ENCODE assay signal across 35 cellular contexts in genomic region chr15:53791616-53792015, GRCh38. TPM values are rescaled to one million over a fixed set of nuclear protein-coding genes. Genes with fewer than 3 reads are reported as not detected.
"Had no signal": no experiment of that assay in that cellular context is flagged by ENCODE, and none has a peak within 500 bp of the region (broad histone marks: within the 10 kb centered on the region; RNA-seq: fewer than 3 reads in every experiment).

No MANE protein-coding gene starts in this region.

- H3K9me3 ChIP-seq: gastroesophageal sphincter, left lung, lower lobe of right lung, ovary, sigmoid colon, stomach, tibial artery, upper lobe of right lung had no signal

- H3K4me1 ChIP-seq: gastroesophageal sphincter, left lung, lower lobe of right lung, sigmoid colon, stomach, tibial artery, upper lobe of right lung had no signal

- ATAC-seq: activated T-cell treated with anti-CD3 and anti-CD28 coated beads, Interleukin-2, amount 50 U/mL, for 4 hours; activated T-helper 17 cell treated with anti-CD3 and anti-CD28 coated beads, Interleukin-2, amount 50 U/mL, for 72 hours; effector memory CD8-positive, alpha-beta T cell; gastroesophageal sphincter; left lung; lower lobe of right lung; stimulated activated naive B cell treated with anti-CD40 and anti-IgM and Interleukin-4, amounts not matched to agents 10 μg/mL and 1 μg/mL and 100 μg/mL, for 72 hours; upper lobe of right lung had no signal

- H3K27me3 ChIP-seq: brain microvascular endothelial cell, left lung, ovary, sigmoid colon, stomach, tibial artery, upper lobe of right lung had no signal

- H3K4me3 ChIP-seq: gastroesophageal sphincter, left lung, lower lobe of right lung, ovary, sigmoid colon, smooth muscle cell, stomach, tibial artery, upper lobe of right lung had no signal

- H3K36me3 ChIP-seq: brain microvascular endothelial cell, gastroesophageal sphincter, left lung, lower lobe of right lung, ovary, sigmoid colon, stomach, tibial artery, upper lobe of right lung, WERI-Rb-1 had no signal

- FAIRE-seq: astrocyte, keratinocyte, TTC549 had no signal

- DNase-seq: activated CD4-positive, alpha-beta memory T cell treated with anti-CD3 and anti-CD28 coated beads, Interleukin-2, amount 10 ng/mL, durations not matched to agents 7 days and 5 days; activated CD4-positive, alpha-beta T cell treated with anti-CD3 and anti-CD28 coated beads, Interleukin-2, amount 10 ng/mL, durations not matched to agents 7 days and 5 days; activated CD4-positive, CD25-positive, alpha-beta regulatory T cell treated with anti-CD3 and anti-CD28 coated beads, Interleukin-2, amount 50 U/mL, for 72 hours; activated gamma-delta T cell treated with Interleukin-2 at 50 U/mL for 16 hours; activated naive CD4-positive, alpha-beta T cell treated with anti-CD3 and anti-CD28 coated beads, Interleukin-2, amount 50 U/mL, for 16 hours; activated T-cell treated with anti-CD3 and anti-CD28 coated beads, Interleukin-2, amount 50 U/mL, for 4 hours; amniotic stem cell; brain microvascular endothelial cell; cortex of kidney; effector memory CD8-positive, alpha-beta T cell; head of caudate nucleus; hippocampal formation; left lung; lower lobe of right lung; mesendoderm; naive B cell; sigmoid colon; stimulated activated CD4-positive, alpha-beta T cell treated with anti-CD3 and anti-CD28 coated beads, Interleukin-1b, Interleukin-23, amount 100 ng/mL, for 48 hours; stimulated activated naive B cell treated with anti-CD40 and anti-IgM and Interleukin-4, amounts not matched to agents 10 μg/mL and 1 μg/mL and 100 μg/mL, for 72 hours; stomach; tibial artery; upper lobe of right lung; WERI-Rb-1 had no signal

- H3K27ac ChIP-seq: brain microvascular endothelial cell, gastroesophageal sphincter, left lung, lower lobe of right lung, ovary, sigmoid colon, stomach, tibial artery, upper lobe of right lung, WERI-Rb-1 had no signal

RNA-seq across cellular contexts. Expression of gene WDR72, which starts 32.2 kb away (rescaled TPM):
- total RNA-seq: activated CD4-positive, alpha-beta memory T cell treated with anti-CD3 and anti-CD28 coated beads, Interleukin-2, amount 10 ng/mL, durations not matched to agents 7 days and 5 days; activated CD4-positive, alpha-beta T cell treated with anti-CD3 and anti-CD28 coated beads, Interleukin-2, amount 10 ng/mL, durations not matched to agents 7 days and 5 days; cardiac septum; chondrocyte; fibroblast of lung; fibroblast of villous mesenchyme; T-helper 1 cell treated with Interleukin-12 subunit alpha and Interleukin-12 subunit beta and Interleukin-4 antibody, amounts not matched to agents 30 ng/mL and 1 ng/mL, for 36 hours had no signal
- polyA plus RNA-seq: fibroblast of lung had no signal
